ENCODE assay signal across 1 cellular context in the genomic region with DNA sequence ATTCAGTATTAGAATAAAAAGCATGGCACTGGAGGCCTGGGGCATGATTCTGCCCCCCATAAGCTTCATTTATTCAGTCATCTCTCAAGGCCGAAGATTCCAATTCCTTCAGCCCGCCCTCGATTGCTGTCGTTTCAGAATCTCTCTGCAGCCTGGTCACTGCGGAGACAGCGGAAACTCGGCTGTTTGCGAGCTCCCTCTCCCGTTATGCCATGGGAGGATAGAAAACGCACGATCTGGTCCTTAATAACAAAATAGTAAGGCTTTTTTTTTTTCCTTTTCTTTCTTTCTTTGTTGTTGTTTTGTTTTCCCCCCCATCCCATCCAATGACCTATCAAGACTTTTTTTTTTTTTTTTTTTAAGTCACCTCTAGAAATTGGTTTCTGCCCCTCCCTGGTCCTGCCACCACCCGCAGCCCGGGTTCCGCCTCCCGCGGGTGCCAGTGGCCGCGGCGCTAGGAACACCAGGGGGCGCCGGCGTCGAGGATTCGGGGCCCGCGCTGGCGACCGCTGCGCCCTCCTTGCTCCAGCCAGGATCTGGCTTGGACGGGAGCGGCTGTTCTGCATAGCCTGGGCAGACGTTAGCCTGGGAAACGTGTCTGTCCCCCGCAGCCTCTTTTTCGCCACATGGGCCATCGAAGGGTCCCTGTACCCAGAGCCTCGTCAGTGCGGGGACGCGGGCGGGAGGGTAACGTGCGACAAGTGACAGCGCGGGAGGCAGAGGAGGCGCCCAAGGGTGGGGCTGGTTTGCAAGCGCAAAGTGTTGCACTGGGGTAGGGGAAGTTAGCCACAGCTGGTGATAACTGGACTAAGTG.
TF ChIP-seq lines count a peak whose summit lies in the region.

No MANE protein-coding gene starts in this region.

TF ChIP-seq in HepG2, 621 proteins besides CTCF, POLR2A, EP300 and RAD21 (continued from another document and continues in another):
- TF ChIP-seq, protein P1, sequence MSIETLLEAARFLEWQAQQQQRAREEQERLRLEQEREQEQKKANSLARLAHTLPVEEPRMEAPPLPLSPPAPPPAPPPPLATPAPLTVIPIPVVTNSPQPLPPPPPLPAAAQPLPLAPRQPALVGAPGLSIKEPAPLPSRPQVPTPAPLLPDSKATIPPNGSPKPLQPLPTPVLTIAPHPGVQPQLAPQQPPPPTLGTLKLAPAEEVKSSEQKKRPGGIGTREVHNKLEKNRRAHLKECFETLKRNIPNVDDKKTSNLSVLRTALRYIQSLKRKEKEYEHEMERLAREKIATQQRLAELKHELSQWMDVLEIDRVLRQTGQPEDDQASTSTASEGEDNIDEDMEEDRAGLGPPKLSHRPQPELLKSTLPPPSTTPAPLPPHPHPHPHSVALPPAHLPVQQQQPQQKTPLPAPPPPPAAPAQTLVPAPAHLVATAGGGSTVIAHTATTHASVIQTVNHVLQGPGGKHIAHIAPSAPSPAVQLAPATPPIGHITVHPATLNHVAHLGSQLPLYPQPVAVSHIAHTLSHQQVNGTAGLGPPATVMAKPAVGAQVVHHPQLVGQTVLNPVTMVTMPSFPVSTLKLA (IDR thresholded peaks at IDR 0.05): no peak
- TF ChIP-seq, protein P2, sequence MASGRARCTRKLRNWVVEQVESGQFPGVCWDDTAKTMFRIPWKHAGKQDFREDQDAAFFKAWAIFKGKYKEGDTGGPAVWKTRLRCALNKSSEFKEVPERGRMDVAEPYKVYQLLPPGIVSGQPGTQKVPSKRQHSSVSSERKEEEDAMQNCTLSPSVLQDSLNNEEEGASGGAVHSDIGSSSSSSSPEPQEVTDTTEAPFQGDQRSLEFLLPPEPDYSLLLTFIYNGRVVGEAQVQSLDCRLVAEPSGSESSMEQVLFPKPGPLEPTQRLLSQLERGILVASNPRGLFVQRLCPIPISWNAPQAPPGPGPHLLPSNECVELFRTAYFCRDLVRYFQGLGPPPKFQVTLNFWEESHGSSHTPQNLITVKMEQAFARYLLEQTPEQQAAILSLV (CRISPR knock-in tag; IDR thresholded peaks at IDR 0.05; ENCODE audit: borderline replicate concordance): no peak
- TF ChIP-seq ARHGAP35 (CRISPR knock-in tag; IDR thresholded peaks at IDR 0.05; ENCODE audit: borderline replicate concordance) (no peak), ZBTB3 (CRISPR knock-in tag; IDR thresholded peaks at IDR 0.05; ENCODE audit: borderline replicate concordance, low read depth) (no peak), SCMH1 (CRISPR knock-in tag; IDR thresholded peaks at IDR 0.05; ENCODE audit: borderline replicate concordance) (no peak), ZNF569 (CRISPR knock-in tag; IDR thresholded peaks at IDR 0.05; ENCODE audit: borderline replicate concordance) (no peak), ZBTB38 (CRISPR knock-in tag; IDR thresholded peaks at IDR 0.05) (no peak), ZNF333 (CRISPR knock-in tag; IDR thresholded peaks at IDR 0.05; ENCODE audit: borderline replicate concordance) (no peak), ZNF10 (CRISPR knock-in tag; IDR thresholded peaks at IDR 0.05; ENCODE audit: borderline replicate concordance, low read depth) (no peak), ZSCAN21 (CRISPR knock-in tag; IDR thresholded peaks at IDR 0.05; ENCODE audit: borderline replicate concordance) (peak; percentile 28; the same call in 1 of the 2 replicates), TBP (CRISPR knock-in tag; IDR thresholded peaks at IDR 0.05) (no peak), SPEN (CRISPR knock-in tag; IDR thresholded peaks at IDR 0.05; ENCODE audit: low read depth) (no peak), REXO4 (CRISPR knock-in tag; IDR thresholded peaks at IDR 0.05; ENCODE audit: borderline replicate concordance) (no peak), ELF1 (CRISPR knock-in tag; IDR thresholded peaks at IDR 0.05) (no peak), YEATS4 (CRISPR knock-in tag; IDR thresholded peaks at IDR 0.05; ENCODE audit: borderline replicate concordance) (no peak), SAFB2 (CRISPR knock-in tag; IDR thresholded peaks at IDR 0.05; ENCODE audit: borderline replicate concordance, low read depth) (no peak), SMYD3 (CRISPR knock-in tag; IDR thresholded peaks at IDR 0.05) (no peak), SNAI1 (CRISPR knock-in tag; IDR thresholded peaks at IDR 0.05; ENCODE audit: borderline replicate concordance) (no peak), HOXA9 (CRISPR knock-in tag; IDR thresholded peaks at IDR 0.05; ENCODE audit: borderline replicate concordance) (no peak), ZNF501 (CRISPR knock-in tag; IDR thresholded peaks at IDR 0.05) (peak; percentile 68), ZNF7 (CRISPR knock-in tag; IDR thresholded peaks at IDR 0.05) (no peak), ZNF605 (CRISPR knock-in tag; IDR thresholded peaks at IDR 0.05) (no peak), ZNF782 (CRISPR knock-in tag; IDR thresholded peaks at IDR 0.05; ENCODE audit: borderline replicate concordance) (no peak), KAT2B (IDR thresholded peaks at IDR 0.05; ENCODE audit: borderline replicate concordance, low read depth, low read length) (no peak), ZNF572 (CRISPR knock-in tag; IDR thresholded peaks at IDR 0.05) (no peak), MYNN (CRISPR knock-in tag; IDR thresholded peaks at IDR 0.05; ENCODE audit: low read depth) (no peak), ZNF263 (CRISPR knock-in tag; IDR thresholded peaks at IDR 0.05) (no peak), ZSCAN31 (CRISPR knock-in tag; IDR thresholded peaks at IDR 0.05; ENCODE audit: low read depth) (peak; percentile 53; the same call in 1 of the 2 replicates), TBX2 (CRISPR knock-in tag; IDR thresholded peaks at IDR 0.05; ENCODE audit: borderline replicate concordance) (no peak), YY1 (IDR thresholded peaks at IDR 0.05; ENCODE audit: insufficient read depth, insufficient replicate concordance, low read depth, low read length) (peak; percentile 56), IKZF4 (CRISPR knock-in tag; IDR thresholded peaks at IDR 0.05; ENCODE audit: borderline replicate concordance, low read depth, not compliant biosample characterization) (no peak), HNRNPUL1 (IDR thresholded peaks at IDR 0.05; ENCODE audit: low read depth, low read length) (no peak), PHF21A (CRISPR knock-in tag; IDR thresholded peaks at IDR 0.05) (0 out of 2 replicates have a peak, but pooled peaks have one; percentile 10)
- TF ChIP-seq, protein P3, sequence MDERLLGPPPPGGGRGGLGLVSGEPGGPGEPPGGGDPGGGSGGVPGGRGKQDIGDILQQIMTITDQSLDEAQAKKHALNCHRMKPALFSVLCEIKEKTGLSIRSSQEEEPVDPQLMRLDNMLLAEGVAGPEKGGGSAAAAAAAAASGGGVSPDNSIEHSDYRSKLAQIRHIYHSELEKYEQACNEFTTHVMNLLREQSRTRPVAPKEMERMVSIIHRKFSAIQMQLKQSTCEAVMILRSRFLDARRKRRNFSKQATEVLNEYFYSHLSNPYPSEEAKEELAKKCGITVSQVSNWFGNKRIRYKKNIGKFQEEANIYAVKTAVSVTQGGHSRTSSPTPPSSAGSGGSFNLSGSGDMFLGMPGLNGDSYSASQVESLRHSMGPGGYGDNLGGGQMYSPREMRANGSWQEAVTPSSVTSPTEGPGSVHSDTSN (CRISPR knock-in tag; IDR thresholded peaks at IDR 0.05): no peak
- TF ChIP-seq, protein P4, sequence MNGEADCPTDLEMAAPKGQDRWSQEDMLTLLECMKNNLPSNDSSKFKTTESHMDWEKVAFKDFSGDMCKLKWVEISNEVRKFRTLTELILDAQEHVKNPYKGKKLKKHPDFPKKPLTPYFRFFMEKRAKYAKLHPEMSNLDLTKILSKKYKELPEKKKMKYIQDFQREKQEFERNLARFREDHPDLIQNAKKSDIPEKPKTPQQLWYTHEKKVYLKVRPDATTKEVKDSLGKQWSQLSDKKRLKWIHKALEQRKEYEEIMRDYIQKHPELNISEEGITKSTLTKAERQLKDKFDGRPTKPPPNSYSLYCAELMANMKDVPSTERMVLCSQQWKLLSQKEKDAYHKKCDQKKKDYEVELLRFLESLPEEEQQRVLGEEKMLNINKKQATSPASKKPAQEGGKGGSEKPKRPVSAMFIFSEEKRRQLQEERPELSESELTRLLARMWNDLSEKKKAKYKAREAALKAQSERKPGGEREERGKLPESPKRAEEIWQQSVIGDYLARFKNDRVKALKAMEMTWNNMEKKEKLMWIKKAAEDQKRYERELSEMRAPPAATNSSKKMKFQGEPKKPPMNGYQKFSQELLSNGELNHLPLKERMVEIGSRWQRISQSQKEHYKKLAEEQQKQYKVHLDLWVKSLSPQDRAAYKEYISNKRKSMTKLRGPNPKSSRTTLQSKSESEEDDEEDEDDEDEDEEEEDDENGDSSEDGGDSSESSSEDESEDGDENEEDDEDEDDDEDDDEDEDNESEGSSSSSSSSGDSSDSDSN (CRISPR knock-in tag; IDR thresholded peaks at IDR 0.05): peak; percentile 45
- TF ChIP-seq, protein P5, sequence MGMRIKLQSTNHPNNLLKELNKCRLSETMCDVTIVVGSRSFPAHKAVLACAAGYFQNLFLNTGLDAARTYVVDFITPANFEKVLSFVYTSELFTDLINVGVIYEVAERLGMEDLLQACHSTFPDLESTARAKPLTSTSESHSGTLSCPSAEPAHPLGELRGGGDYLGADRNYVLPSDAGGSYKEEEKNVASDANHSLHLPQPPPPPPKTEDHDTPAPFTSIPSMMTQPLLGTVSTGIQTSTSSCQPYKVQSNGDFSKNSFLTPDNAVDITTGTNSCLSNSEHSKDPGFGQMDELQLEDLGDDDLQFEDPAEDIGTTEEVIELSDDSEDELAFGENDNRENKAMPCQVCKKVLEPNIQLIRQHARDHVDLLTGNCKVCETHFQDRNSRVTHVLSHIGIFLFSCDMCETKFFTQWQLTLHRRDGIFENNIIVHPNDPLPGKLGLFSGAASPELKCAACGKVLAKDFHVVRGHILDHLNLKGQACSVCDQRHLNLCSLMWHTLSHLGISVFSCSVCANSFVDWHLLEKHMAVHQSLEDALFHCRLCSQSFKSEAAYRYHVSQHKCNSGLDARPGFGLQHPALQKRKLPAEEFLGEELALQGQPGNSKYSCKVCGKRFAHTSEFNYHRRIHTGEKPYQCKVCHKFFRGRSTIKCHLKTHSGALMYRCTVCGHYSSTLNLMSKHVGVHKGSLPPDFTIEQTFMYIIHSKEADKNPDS (CRISPR knock-in tag; IDR thresholded peaks at IDR 0.05): no peak
- TF ChIP-seq, protein P6, sequence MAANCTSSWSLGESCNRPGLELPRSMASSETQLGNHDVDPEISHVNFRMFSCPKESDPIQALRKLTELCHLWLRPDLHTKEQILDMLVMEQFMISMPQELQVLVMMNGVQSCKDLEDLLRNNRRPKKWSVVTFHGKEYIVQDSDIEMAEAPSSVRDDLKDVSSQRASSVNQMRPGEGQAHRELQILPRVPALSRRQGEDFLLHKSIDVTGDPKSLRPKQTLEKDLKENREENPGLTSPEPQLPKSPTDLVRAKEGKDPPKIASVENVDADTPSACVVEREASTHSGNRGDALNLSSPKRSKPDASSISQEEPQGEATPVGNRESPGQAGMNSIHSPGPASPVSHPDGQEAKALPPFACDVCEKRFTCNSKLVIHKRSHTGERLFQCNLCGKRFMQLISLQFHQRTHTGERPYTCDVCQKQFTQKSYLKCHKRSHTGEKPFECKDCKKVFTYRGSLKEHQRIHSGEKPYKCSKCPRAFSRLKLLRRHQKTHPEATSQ (CRISPR knock-in tag; IDR thresholded peaks at IDR 0.05; ENCODE audit: borderline replicate concordance): no peak
- TF ChIP-seq, protein P7, sequence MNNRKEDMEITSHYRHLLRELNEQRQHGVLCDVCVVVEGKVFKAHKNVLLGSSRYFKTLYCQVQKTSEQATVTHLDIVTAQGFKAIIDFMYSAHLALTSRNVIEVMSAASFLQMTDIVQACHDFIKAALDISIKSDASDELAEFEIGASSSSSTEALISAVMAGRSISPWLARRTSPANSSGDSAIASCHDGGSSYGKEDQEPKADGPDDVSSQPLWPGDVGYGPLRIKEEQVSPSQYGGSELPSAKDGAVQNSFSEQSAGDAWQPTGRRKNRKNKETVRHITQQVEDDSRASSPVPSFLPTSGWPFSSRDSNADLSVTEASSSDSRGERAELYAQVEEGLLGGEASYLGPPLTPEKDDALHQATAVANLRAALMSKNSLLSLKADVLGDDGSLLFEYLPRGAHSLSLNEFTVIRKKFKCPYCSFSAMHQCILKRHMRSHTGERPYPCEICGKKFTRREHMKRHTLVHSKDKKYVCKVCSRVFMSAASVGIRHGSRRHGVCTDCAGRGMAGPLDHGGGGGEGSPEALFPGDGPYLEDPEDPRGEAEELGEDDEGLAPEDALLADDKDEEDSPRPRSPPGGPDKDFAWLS (CRISPR knock-in tag; IDR thresholded peaks at IDR 0.05; ENCODE audit: borderline replicate concordance): no peak
- TF ChIP-seq, protein P8, sequence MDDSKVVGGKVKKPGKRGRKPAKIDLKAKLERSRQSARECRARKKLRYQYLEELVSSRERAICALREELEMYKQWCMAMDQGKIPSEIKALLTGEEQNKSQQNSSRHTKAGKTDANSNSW (CRISPR knock-in tag; IDR thresholded peaks at IDR 0.05; ENCODE audit: borderline replicate concordance): no peak
- TF ChIP-seq, protein P9, sequence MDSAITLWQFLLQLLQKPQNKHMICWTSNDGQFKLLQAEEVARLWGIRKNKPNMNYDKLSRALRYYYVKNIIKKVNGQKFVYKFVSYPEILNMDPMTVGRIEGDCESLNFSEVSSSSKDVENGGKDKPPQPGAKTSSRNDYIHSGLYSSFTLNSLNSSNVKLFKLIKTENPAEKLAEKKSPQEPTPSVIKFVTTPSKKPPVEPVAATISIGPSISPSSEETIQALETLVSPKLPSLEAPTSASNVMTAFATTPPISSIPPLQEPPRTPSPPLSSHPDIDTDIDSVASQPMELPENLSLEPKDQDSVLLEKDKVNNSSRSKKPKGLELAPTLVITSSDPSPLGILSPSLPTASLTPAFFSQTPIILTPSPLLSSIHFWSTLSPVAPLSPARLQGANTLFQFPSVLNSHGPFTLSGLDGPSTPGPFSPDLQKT (CRISPR knock-in tag; IDR thresholded peaks at IDR 0.05; ENCODE audit: borderline replicate concordance): no peak
- TF ChIP-seq, protein P10, sequence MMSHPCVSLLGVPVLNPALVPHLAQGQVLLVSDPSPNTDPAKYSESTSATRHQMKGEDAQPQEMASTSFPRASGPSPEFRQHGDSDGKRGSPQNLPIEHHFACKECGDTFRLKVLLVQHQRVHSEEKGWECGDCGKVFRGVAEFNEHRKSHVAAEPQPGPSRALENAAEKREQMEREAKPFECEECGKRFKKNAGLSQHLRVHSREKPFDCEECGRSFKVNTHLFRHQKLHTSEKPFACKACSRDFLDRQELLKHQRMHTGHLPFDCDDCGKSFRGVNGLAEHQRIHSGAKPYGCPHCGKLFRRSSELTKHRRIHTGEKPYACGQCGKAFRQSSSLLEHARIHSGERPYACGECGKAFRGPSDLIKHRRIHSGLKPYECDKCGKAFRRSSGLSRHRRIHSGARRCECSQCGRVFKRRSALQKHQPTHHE (CRISPR knock-in tag; IDR thresholded peaks at IDR 0.05; ENCODE audit: borderline replicate concordance): no peak
- TF ChIP-seq, protein P11, sequence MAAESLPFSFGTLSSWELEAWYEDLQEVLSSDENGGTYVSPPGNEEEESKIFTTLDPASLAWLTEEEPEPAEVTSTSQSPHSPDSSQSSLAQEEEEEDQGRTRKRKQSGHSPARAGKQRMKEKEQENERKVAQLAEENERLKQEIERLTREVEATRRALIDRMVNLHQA (CRISPR knock-in tag; IDR thresholded peaks at IDR 0.05): no peak
- TF ChIP-seq, protein P12, sequence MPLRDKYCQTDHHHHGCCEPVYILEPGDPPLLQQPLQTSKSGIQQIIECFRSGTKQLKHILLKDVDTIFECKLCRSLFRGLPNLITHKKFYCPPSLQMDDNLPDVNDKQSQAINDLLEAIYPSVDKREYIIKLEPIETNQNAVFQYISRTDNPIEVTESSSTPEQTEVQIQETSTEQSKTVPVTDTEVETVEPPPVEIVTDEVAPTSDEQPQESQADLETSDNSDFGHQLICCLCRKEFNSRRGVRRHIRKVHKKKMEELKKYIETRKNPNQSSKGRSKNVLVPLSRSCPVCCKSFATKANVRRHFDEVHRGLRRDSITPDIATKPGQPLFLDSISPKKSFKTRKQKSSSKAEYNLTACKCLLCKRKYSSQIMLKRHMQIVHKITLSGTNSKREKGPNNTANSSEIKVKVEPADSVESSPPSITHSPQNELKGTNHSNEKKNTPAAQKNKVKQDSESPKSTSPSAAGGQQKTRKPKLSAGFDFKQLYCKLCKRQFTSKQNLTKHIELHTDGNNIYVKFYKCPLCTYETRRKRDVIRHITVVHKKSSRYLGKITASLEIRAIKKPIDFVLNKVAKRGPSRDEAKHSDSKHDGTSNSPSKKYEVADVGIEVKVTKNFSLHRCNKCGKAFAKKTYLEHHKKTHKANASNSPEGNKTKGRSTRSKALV (CRISPR knock-in tag; IDR thresholded peaks at IDR 0.05): peak; percentile 55; the same call in 1 of the 2 replicates
